In the genomic region with DNA sequence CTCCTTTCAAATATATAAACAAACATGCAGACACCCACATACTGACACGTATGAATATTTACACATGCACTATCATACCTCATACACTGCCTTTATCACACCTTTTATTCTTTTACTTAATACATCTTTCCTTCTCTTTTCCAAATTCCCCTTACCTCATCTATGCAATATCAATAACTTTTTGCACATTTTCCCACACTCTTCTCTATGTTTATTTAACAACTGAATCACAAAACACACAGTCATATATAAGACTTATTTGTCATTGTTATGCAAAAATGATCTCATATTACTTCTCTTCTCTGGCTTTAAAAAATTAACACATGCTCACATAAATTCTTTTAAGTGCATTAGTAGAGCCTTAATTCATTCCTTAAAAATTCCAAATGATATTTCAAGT, we compare ENCODE assay signal across 23 cellular contexts.
"Had no signal": no experiment of that assay in that cellular context is flagged by ENCODE, and none has a peak within 500 bp of the region (broad histone marks: within the 10 kb centered on the region; RNA-seq: fewer than 3 reads in every experiment).

No MANE protein-coding gene starts in this region.

- DNase-seq: MM.1S, NCI-H1105, NCI-H1417, NCI-H1436 treated with DMSO at 0.1 percent for 48 hours, NCI-H1694, NCI-H187 treated with DMSO at 0.1 percent for 48 hours, NCI-H2029 treated with DMSO at 0.1 percent for 48 hours, NCI-H226, NCI-H446, NCI-H510A, NCI-H524 treated with DMSO at 0.1 percent for 48 hours, NCI-H69, NCI-H774, SHP77, SK-N-SH, SW 1271, T-cell had no signal

- H3K27ac ChIP-seq: HL-60, KMS-11, RWPE1 had no signal

- H3K4me2 ChIP-seq: KMS-11, SK-N-SH had no signal

- ATAC-seq: K562, Panc1, T-cell had no signal

- H3K9ac ChIP-seq: KMS-11, SK-N-SH had no signal

- H3K4me3 ChIP-seq: K562 had no signal

- FAIRE-seq: HTR-8/SVneo, K562 had no signal

- H3K9me3 ChIP-seq: SK-N-SH had no signal
